In the genomic region with DNA sequence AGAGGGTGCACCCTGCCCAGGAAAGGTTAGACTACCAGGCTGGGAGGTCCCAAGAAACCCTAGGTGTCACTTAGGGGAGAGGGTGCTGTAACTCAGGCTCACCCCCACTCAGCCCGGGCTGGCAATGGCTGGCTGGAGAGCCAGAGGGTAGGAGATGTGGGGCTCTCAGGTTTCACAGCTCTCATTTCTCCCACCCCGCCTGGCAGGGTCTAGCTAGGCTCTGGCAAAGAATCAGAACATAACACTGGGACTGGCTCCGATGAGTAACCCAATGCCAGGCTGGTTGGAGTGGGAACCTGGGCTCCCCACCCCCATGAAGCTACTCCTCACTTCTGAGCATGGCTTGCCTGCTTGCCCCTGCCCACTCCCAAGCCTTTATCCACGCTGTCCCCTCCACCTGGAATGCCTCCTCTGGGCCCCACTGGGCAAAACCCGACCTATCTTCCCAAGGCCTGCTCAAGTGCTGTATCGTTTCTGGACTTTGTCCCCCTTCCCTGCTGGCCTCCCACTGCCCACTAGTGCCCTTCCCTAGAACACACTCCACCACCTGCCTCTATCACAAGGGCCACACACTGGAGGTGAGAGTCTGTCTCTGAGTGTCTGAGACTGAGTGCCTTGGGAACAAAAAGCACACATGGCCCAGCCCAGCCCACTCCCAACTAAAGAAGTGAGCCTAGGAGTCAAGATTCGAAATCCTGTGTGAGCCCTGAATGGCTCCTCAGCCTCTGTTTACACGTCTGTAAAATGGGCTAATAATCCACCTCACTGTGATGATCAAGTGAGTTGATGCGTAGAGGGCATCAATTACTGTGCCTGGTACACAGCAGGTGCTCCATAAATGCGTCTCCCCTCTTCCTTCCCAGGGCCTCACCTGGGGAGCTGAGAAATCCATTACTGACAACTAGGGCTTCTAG, we compare ENCODE assay signal across 9 cellular contexts. TPM values are rescaled to one million over a fixed set of nuclear protein-coding genes. Genes with fewer than 3 reads are reported as not detected.
DNase-seq lines count a peak whose midpoint lies in the region; ATAC-seq, FAIRE-seq and TF ChIP-seq lines count a peak whose summit lies in the region.
"Had no signal": no experiment of that assay in that cellular context is flagged by ENCODE, and none has a peak within 500 bp of the region (broad histone marks: within the 10 kb centered on the region; RNA-seq: fewer than 3 reads in every experiment).

No MANE protein-coding gene starts in this region.

- no peak for ATAC-seq in activated CD8-positive, alpha-beta T cell treated with anti-CD3 and anti-CD28 coated beads, Interleukin-2, amount 10 ng/mL, durations not matched to agents 7 days and 5 days
- ATAC-seq in HG02678 (IDR thresholded peaks at IDR 0.05; ENCODE audit: unreplicated experiment): no peak

- no peaks in the 10 kb centered on the region for H3K27me3 ChIP-seq in Caco-2 (replicated peaks; ENCODE audit: control insufficient read depth, insufficient read depth, low read length)

- no peak for DNase-seq in Caco-2
- DNase-seq in HTR-8/SVneo (ENCODE audit: insufficient read length, low spot score): peak; percentile 44
- no peak for DNase-seq in activated CD8-positive, alpha-beta T cell treated with anti-CD3 and anti-CD28 coated beads, Interleukin-2, amount 10 ng/mL, durations not matched to agents 7 days and 5 days
- no peak for DNase-seq in GM13976 (ENCODE audit: low spot score)
- no peak for DNase-seq in NCI-H1105 (lab: John Stamatoyannopoulos, UW)

- POLR2A ChIA-PET in Caco-2 (lab: Charles Lee): no interaction called here
- POLR2A ChIA-PET in activated CD8-positive, alpha-beta T cell treated with anti-CD3 and anti-CD28 coated beads, Interleukin-2, amount 10 ng/mL, durations not matched to agents 7 days and 5 days (lab: Charles Lee): no interaction called here

- intact Hi-C loops in Caco-2 (cut with micrococcal nuclease; ENCODE audit: unreplicated experiment): loop anchor here (5.0 kb wide), 1 partner anchor 113 kb away; no protein-coding TSS in a partner anchor

- H3K4me1 ChIP-seq in Caco-2: peaks cover 17% of the 10 kb centered on the region

- CTCF ChIA-PET in Caco-2 (lab: Charles Lee): no interaction called here
- CTCF ChIA-PET in activated CD8-positive, alpha-beta T cell treated with anti-CD3 and anti-CD28 coated beads, Interleukin-2, amount 10 ng/mL, durations not matched to agents 7 days and 5 days (lab: Charles Lee): interaction anchor here (1.1 to 14.8 kb wide), 9 partner anchors 8 to 165 kb away, joined by 3 to 211 read pairs (median 10); no protein-coding TSS in a partner anchor

- H3K9me3 Mint-ChIP-seq in Caco-2 (ENCODE audit: unreplicated experiment): no peaks in the 10 kb centered on the region
- no peaks in the 10 kb centered on the region for H3K9me3 Mint-ChIP-seq in activated CD8-positive, alpha-beta T cell treated with anti-CD3 and anti-CD28 coated beads, Interleukin-2, amount 10 ng/mL, durations not matched to agents 7 days and 5 days (ENCODE audit: insufficient read depth)
- no peaks in the 10 kb centered on the region for H3K9me3 Mint-ChIP-seq in nephron

- H3K27me3 Mint-ChIP-seq in Caco-2 (ENCODE audit: insufficient read depth, unreplicated experiment) (no peaks in the 10 kb centered on the region), nephron (ENCODE audit: low read depth) (peaks cover 10% of the 10 kb centered on the region)
- H3K27me3 Mint-ChIP-seq in activated CD8-positive, alpha-beta T cell treated with anti-CD3 and anti-CD28 coated beads, Interleukin-2, amount 10 ng/mL, durations not matched to agents 7 days and 5 days (ENCODE audit: low read depth): no peaks in the 10 kb centered on the region

- H3K4me1 Mint-ChIP-seq in Caco-2 (ENCODE audit: low read depth, unreplicated experiment): peaks cover 9% of the 10 kb centered on the region
- peaks cover 24% of the 10 kb centered on the region for H3K4me1 Mint-ChIP-seq in activated CD8-positive, alpha-beta T cell treated with anti-CD3 and anti-CD28 coated beads, Interleukin-2, amount 10 ng/mL, durations not matched to agents 7 days and 5 days (ENCODE audit: low read depth)
- peaks cover 5% of the 10 kb centered on the region for H3K4me1 Mint-ChIP-seq in nephron

- no peak for TF ChIP-seq CTCF in Caco-2 (IDR thresholded peaks at IDR 0.05; ENCODE audit: insufficient read depth in 1 of 2, low read depth in 1 of 2, low read length in 1 of 2, severe bottlenecking in 1 of 2, unreplicated experiment in 1 of 2)
- no peak for TF ChIP-seq CTCF in nephron (IDR thresholded peaks at IDR 0.05; ENCODE audit: unreplicated experiment in 3 of 3)
- TF ChIP-seq CTCF in GM13976 (IDR thresholded peaks at IDR 0.05; ENCODE audit: borderline replicate concordance, control extremely low read depth, extremely low read depth, insufficient read depth, missing control alignments): no peak

- H3K36me3 ChIP-seq in Caco-2 (ENCODE audit: control insufficient read depth, insufficient read depth, low read length): no peaks in the 10 kb centered on the region

- FAIRE-seq in HTR-8/SVneo (lab: Jason Lieb, UNC): no peak
- FAIRE-seq: colon had no signal

- no peak overlapping the region for H3K27ac Mint-ChIP-seq in Caco-2 (ENCODE audit: unreplicated experiment)
- peak overlapping the region; percentile 50 for H3K27ac Mint-ChIP-seq in activated CD8-positive, alpha-beta T cell treated with anti-CD3 and anti-CD28 coated beads, Interleukin-2, amount 10 ng/mL, durations not matched to agents 7 days and 5 days
- H3K27ac Mint-ChIP-seq in nephron: peak overlapping the region; percentile 28 to 78 (median 74)

- BruUV-seq in Caco-2 (replicated peaks; lab: Mats Ljungman, UMichigan): no TSS peak

- no peaks in the 10 kb centered on the region for H3K9me3 ChIP-seq in Caco-2

- in situ Hi-C loops in GM13976 (cut with MboI; ENCODE audit: low sequenced_read_pairs, unreplicated experiment): loop anchor here (10.0 kb wide), 1 partner anchor 65 kb away; no protein-coding TSS in a partner anchor

- peak overlapping the region; percentile 70 for H3K4me3 Mint-ChIP-seq in Caco-2 (ENCODE audit: unreplicated experiment)
- H3K4me3 Mint-ChIP-seq in activated CD8-positive, alpha-beta T cell treated with anti-CD3 and anti-CD28 coated beads, Interleukin-2, amount 10 ng/mL, durations not matched to agents 7 days and 5 days: no peak overlapping the region
- H3K4me3 Mint-ChIP-seq in nephron: peak overlapping the region; percentile 85 to 88 (median 86)

- H3K4me3 ChIP-seq in Caco-2 (ENCODE audit: low read depth, low read length): no peak overlapping the region
- H3K4me3 ChIP-seq: SK-N-MC had no signal

- H3K36me3 Mint-ChIP-seq in Caco-2 (ENCODE audit: insufficient read depth, unreplicated experiment): peaks cover 6% of the 10 kb centered on the region
- H3K36me3 Mint-ChIP-seq in activated CD8-positive, alpha-beta T cell treated with anti-CD3 and anti-CD28 coated beads, Interleukin-2, amount 10 ng/mL, durations not matched to agents 7 days and 5 days (ENCODE audit: low read depth): no peaks in the 10 kb centered on the region
- H3K36me3 Mint-ChIP-seq in nephron (ENCODE audit: low read depth): no peaks in the 10 kb centered on the region

RNA-seq across cellular contexts. Expression of a gene that starts 1.9 kb away (rescaled TPM):
- total RNA-seq in Caco-2 (2022): 0.67 and 0.75 TPM in 2 replicates
- total RNA-seq in activated CD8-positive, alpha-beta T cell treated with anti-CD3 and anti-CD28 coated beads, Interleukin-2, amount 10 ng/mL, durations not matched to agents 7 days and 5 days: 1 to 10 TPM; 1.4 to 2.2 TPM

RNA-seq across cellular contexts. Expression of a gene that starts 19.8 kb away (rescaled TPM):
- 67.3 and 71.1 TPM in 2 replicates for total RNA-seq in Caco-2 (2022)
- 10 to 100 TPM; 80.7 to 84.2 TPM for total RNA-seq in activated CD8-positive, alpha-beta T cell treated with anti-CD3 and anti-CD28 coated beads, Interleukin-2, amount 10 ng/mL, durations not matched to agents 7 days and 5 days

RNA-seq across cellular contexts. Expression of a gene that starts 37.0 kb away (rescaled TPM):
- total RNA-seq in Caco-2 (2022): not detected in 2 replicates
- under 1 TPM; 0.29 to 0.31 TPM for total RNA-seq in activated CD8-positive, alpha-beta T cell treated with anti-CD3 and anti-CD28 coated beads, Interleukin-2, amount 10 ng/mL, durations not matched to agents 7 days and 5 days

RNA-seq across cellular contexts. Expression of a gene that starts 51.8 kb away (rescaled TPM):
- total RNA-seq in Caco-2 (2022): 18.3 and 19.1 TPM in 2 replicates
- total RNA-seq in activated CD8-positive, alpha-beta T cell treated with anti-CD3 and anti-CD28 coated beads, Interleukin-2, amount 10 ng/mL, durations not matched to agents 7 days and 5 days: 100 to 1,000 TPM; 109 to 119 TPM
